In the genomic region with DNA sequence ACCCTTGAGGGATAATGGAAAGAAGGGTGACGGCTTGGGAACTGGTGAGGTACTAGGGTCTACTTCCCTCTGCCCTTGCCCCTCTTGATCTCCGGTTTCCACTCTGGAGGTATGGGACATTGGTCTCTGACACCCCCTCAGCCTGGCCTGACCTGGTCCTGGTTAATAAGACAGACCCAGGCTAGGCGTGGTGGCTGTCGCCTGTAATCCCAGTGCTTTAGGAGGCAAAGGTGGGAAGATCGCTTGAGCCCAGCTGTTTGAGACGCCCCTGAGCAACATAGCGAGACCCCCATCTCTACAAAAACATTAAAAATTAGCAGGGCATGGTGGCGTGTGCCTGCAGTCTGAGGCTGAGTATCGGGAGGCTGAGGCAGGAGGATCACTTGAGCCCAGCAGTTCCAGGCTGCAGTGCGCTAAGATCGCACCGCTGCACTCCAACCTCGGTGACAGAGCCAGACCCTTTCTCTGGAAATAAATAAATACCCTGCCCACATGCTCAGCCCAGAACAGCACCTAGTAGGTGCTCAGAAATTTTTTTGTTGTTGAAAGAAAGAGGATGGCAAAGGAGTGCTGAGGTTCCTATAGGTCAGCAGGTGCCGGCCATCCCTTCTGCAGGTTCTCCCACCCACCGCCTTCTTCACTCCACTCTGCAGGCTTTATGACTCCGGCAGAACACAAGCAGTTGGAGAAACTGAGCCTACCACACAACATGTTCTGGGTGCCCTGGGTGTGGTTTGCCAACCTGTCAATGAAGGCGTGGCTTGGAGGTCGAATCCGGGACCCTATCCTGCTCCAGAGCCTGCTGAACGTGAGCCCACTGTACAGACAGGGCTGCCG, we compare ENCODE assay signal across 1 cellular context.
TF ChIP-seq lines count a peak whose summit lies in the region.

No MANE protein-coding gene starts in this region.

TF ChIP-seq in GM23338, 12 proteins besides CTCF, POLR2A, EP300 and RAD21:
- no peak for TF ChIP-seq NANOG (IDR thresholded peaks at IDR 0.05; ENCODE audit: borderline replicate concordance)
- no peak for TF ChIP-seq EZH2 (IDR thresholded peaks at IDR 0.05; ENCODE audit: low read depth, unreplicated experiment)
- TF ChIP-seq ZNF331 (CRISPR knock-in tag; IDR thresholded peaks at IDR 0.05; ENCODE audit: low read depth), result no peak
- TF ChIP-seq EZH2phosphoT487 (IDR thresholded peaks at IDR 0.05; ENCODE audit: unreplicated experiment), result no peak
- TF ChIP-seq, protein P1, sequence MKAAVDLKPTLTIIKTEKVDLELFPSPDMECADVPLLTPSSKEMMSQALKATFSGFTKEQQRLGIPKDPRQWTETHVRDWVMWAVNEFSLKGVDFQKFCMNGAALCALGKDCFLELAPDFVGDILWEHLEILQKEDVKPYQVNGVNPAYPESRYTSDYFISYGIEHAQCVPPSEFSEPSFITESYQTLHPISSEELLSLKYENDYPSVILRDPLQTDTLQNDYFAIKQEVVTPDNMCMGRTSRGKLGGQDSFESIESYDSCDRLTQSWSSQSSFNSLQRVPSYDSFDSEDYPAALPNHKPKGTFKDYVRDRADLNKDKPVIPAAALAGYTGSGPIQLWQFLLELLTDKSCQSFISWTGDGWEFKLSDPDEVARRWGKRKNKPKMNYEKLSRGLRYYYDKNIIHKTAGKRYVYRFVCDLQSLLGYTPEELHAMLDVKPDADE (IDR thresholded peaks at IDR 0.05), result no peak
- no peak for TF ChIP-seq CREB1 (CRISPR knock-in tag; IDR thresholded peaks at IDR 0.05; ENCODE audit: low read depth)
- TF ChIP-seq, protein P2, sequence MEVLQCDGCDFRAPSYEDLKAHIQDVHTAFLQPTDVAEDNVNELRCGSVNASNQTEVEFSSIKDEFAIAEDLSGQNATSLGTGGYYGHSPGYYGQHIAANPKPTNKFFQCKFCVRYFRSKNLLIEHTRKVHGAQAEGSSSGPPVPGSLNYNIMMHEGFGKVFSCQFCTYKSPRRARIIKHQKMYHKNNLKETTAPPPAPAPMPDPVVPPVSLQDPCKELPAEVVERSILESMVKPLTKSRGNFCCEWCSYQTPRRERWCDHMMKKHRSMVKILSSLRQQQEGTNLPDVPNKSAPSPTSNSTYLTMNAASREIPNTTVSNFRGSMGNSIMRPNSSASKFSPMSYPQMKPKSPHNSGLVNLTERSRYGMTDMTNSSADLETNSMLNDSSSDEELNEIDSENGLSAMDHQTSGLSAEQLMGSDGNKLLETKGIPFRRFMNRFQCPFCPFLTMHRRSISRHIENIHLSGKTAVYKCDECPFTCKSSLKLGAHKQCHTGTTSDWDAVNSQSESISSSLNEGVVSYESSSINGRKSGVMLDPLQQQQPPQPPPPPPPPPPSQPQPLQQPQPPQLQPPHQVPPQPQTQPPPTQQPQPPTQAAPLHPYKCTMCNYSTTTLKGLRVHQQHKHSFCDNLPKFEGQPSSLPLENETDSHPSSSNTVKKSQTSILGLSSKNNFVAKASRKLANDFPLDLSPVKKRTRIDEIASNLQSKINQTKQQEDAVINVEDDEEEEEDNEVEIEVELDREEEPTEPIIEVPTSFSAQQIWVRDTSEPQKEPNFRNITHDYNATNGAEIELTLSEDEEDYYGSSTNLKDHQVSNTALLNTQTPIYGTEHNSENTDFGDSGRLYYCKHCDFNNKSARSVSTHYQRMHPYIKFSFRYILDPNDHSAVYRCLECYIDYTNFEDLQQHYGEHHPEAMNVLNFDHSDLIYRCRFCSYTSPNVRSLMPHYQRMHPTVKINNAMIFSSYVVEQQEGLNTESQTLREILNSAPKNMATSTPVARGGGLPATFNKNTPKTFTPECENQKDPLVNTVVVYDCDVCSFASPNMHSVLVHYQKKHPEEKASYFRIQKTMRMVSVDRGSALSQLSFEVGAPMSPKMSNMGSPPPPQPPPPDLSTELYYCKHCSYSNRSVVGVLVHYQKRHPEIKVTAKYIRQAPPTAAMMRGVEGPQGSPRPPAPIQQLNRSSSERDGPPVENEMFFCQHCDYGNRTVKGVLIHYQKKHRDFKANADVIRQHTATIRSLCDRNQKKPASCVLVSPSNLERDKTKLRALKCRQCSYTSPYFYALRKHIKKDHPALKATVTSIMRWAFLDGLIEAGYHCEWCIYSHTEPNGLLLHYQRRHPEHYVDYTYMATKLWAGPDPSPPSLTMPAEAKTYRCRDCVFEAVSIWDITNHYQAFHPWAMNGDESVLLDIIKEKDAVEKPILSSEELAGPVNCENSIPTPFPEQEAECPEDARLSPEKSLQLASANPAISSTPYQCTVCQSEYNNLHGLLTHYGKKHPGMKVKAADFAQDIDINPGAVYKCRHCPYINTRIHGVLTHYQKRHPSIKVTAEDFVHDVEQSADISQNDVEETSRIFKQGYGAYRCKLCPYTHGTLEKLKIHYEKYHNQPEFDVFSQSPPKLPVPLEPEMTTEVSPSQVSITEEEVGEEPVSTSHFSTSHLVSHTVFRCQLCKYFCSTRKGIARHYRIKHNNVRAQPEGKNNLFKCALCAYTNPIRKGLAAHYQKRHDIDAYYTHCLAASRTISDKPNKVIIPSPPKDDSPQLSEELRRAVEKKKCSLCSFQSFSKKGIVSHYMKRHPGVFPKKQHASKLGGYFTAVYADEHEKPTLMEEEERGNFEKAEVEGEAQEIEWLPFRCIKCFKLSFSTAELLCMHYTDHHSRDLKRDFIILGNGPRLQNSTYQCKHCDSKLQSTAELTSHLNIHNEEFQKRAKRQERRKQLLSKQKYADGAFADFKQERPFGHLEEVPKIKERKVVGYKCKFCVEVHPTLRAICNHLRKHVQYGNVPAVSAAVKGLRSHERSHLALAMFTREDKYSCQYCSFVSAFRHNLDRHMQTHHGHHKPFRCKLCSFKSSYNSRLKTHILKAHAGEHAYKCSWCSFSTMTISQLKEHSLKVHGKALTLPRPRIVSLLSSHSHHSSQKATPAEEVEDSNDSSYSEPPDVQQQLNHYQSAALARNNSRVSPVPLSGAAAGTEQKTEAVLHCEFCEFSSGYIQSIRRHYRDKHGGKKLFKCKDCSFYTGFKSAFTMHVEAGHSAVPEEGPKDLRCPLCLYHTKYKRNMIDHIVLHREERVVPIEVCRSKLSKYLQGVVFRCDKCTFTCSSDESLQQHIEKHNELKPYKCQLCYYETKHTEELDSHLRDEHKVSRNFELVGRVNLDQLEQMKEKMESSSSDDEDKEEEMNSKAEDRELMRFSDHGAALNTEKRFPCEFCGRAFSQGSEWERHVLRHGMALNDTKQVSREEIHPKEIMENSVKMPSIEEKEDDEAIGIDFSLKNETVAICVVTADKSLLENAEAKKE (CRISPR knock-in tag; IDR thresholded peaks at IDR 0.05), result no peak
- no peak for TF ChIP-seq STAT1 (IDR thresholded peaks at IDR 0.05; ENCODE audit: unreplicated experiment)
- TF ChIP-seq, protein P3, sequence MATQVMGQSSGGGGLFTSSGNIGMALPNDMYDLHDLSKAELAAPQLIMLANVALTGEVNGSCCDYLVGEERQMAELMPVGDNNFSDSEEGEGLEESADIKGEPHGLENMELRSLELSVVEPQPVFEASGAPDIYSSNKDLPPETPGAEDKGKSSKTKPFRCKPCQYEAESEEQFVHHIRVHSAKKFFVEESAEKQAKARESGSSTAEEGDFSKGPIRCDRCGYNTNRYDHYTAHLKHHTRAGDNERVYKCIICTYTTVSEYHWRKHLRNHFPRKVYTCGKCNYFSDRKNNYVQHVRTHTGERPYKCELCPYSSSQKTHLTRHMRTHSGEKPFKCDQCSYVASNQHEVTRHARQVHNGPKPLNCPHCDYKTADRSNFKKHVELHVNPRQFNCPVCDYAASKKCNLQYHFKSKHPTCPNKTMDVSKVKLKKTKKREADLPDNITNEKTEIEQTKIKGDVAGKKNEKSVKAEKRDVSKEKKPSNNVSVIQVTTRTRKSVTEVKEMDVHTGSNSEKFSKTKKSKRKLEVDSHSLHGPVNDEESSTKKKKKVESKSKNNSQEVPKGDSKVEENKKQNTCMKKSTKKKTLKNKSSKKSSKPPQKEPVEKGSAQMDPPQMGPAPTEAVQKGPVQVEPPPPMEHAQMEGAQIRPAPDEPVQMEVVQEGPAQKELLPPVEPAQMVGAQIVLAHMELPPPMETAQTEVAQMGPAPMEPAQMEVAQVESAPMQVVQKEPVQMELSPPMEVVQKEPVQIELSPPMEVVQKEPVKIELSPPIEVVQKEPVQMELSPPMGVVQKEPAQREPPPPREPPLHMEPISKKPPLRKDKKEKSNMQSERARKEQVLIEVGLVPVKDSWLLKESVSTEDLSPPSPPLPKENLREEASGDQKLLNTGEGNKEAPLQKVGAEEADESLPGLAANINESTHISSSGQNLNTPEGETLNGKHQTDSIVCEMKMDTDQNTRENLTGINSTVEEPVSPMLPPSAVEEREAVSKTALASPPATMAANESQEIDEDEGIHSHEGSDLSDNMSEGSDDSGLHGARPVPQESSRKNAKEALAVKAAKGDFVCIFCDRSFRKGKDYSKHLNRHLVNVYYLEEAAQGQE (IDR thresholded peaks at IDR 0.05; ENCODE audit: unreplicated experiment), result no peak
- TF ChIP-seq ZNF114 (CRISPR knock-in tag; IDR thresholded peaks at IDR 0.05), result no peak
- no peak for TF ChIP-seq POLR2AphosphoS5 (IDR thresholded peaks at IDR 0.05; ENCODE audit: low read depth)
- TF ChIP-seq JUNB (IDR thresholded peaks at IDR 0.05; ENCODE audit: unreplicated experiment), result no peak
